ENCODE assay signal across 35 cellular contexts in the genomic region with DNA sequence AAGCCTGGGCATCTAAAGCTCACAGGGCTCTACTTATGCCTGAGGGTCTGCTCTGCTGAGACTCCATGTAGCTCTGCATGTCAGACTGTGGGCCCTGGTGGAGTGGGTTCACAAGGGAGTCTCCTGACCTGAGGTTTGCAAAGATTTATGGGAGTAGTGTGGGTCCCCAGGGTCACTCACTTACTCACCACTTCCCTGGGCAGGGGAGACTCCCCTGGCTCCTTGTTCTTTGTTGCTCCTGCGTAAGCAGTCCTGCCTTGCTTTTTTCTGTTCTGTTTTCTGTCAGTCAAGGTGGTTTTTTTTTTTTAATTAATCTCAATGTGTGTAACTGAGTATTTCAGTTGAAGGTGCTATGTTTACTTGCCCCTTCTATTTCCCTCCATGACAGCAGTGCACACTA.
"Had no signal": no experiment of that assay in that cellular context is flagged by ENCODE, and none has a peak within 500 bp of the region (broad histone marks: within the 10 kb centered on the region; RNA-seq: fewer than 3 reads in every experiment).

No MANE protein-coding gene starts in this region.

- ATAC-seq: activated CD8-positive, alpha-beta T cell treated with anti-CD3 and anti-CD28 coated beads for 36 hours; activated naive CD4-positive, alpha-beta T cell treated with anti-CD3 and anti-CD28 coated beads, Interleukin-2, amount 50 U/mL, for 72 hours; activated T-cell treated with anti-CD3 and anti-CD28 coated beads, Interleukin-2, amount 50 U/mL, for 4 hours; activated T-cell treated with anti-CD3 and anti-CD28 coated beads, Interleukin-2, amount 50 U/mL, for 72 hours; activated T-helper 17 cell treated with anti-CD3 and anti-CD28 coated beads, Interleukin-2, amount 50 U/mL, for 72 hours; body of pancreas had no signal

- DNase-seq: activated B cell treated with CpG ODN at 0.5 μM for 24 hours; activated CD4-positive, alpha-beta memory T cell treated with anti-CD3 and anti-CD28 coated beads for 36 hours; activated CD4-positive, alpha-beta T cell treated with anti-CD3 and anti-CD28 coated beads for 4 hours; activated CD4-positive, alpha-beta T cell treated with anti-CD3 and anti-CD28 coated beads, Interleukin-2, amount 10 ng/mL, durations not matched to agents 24 days and 14 days; activated CD4-positive, alpha-beta T cell treated with anti-CD3 and anti-CD28 coated beads, Interleukin-2, amount 50 U/mL, for 1 hour; activated CD4-positive, alpha-beta T cell treated with anti-CD3 and anti-CD28 coated beads, Interleukin-2, amount 50 U/mL, for 4 hours; activated CD4-positive, CD25-positive, alpha-beta regulatory T cell treated with anti-CD3 and anti-CD28 coated beads, Interleukin-2, amount 50 U/mL, for 72 hours; activated CD8-positive, alpha-beta memory T cell treated with anti-CD3 and anti-CD28 coated beads, Interleukin-2, amount 50 U/mL, for 4 hours; activated CD8-positive, alpha-beta T cell treated with anti-CD3 and anti-CD28 coated beads for 36 hours; activated effector memory CD4-positive, alpha-beta T cell treated with anti-CD3 and anti-CD28 coated beads, Interleukin-2, amount 50 U/mL, for 16 hours; activated gamma-delta T cell treated with Interleukin-2 at 50 U/mL for 16 hours; activated naive CD4-positive, alpha-beta T cell; activated naive CD4-positive, alpha-beta T cell treated with anti-CD3 and anti-CD28 coated beads for 36 hours; activated naive CD4-positive, alpha-beta T cell treated with anti-CD3 and anti-CD28 coated beads, Interleukin-2, amount 50 U/mL, for 16 hours; activated naive CD8-positive, alpha-beta T cell treated with anti-CD3 and anti-CD28 coated beads for 36 hours; activated T-cell treated with anti-CD3 and anti-CD28 coated beads for 4 hours; activated T-cell treated with anti-CD3 and anti-CD28 coated beads, Interleukin-2, amount 50 U/mL, for 1 hour; activated T-cell treated with anti-CD3 and anti-CD28 coated beads, Interleukin-2, amount 50 U/mL, for 4 hours; activated T-cell treated with anti-CD3 and anti-CD28 coated beads, Interleukin-2, amount 50 U/mL, for 72 hours; adrenal gland; amniotic stem cell; aorta; body of pancreas; brain microvascular endothelial cell; T-helper 1 cell; T-helper 2 cell; T-helper 9 cell had no signal

- H3K27ac ChIP-seq: adrenal gland, body of pancreas, brain microvascular endothelial cell, breast epithelium, VCaP had no signal

- H3K4me3 Mint-ChIP-seq: activated B cell treated with CpG ODN at 0.5 μM for 24 hours; activated CD4-positive, alpha-beta memory T cell treated with anti-CD3 and anti-CD28 coated beads for 36 hours; activated CD4-positive, alpha-beta T cell treated with anti-CD3 and anti-CD28 coated beads, Interleukin-2, amount 10 ng/mL, durations not matched to agents 24 days and 14 days; activated CD8-positive, alpha-beta T cell treated with anti-CD3 and anti-CD28 coated beads for 36 hours; activated naive CD4-positive, alpha-beta T cell treated with anti-CD3 and anti-CD28 coated beads for 36 hours; activated naive CD8-positive, alpha-beta T cell treated with anti-CD3 and anti-CD28 coated beads for 36 hours; activated T-cell treated with anti-CD3 and anti-CD28 coated beads, Interleukin-2, amount 50 U/mL, for 4 hours; activated T-cell treated with anti-CD3 and anti-CD28 coated beads, Interleukin-2, amount 50 U/mL, for 72 hours; activated T-helper 1 cell treated with anti-CD3 and anti-CD28 coated beads, Interleukin-12 subunit alpha, Interleukin-12 subunit beta, Interleukin-2, Interleukin-4 antibody, amounts not matched to agents 30 ng/mL and 10 ng/mL and 1 ng/mL, durations not matched to agents 14 hours and 24 hours and 36 hours; activated T-helper 17 cell treated with anti-CD3 and anti-CD28 coated beads, Interleukin-2, amount 50 U/mL, for 72 hours; central memory CD8-positive, alpha-beta T cell; T-helper 1 cell treated with Interleukin-12 subunit alpha and Interleukin-12 subunit beta and Interleukin-4 antibody, amounts not matched to agents 30 μg/mL and 1 μg/mL, for 36 hours; T-helper 2 cell treated with Interferon-gamma antibody and Interleukin-4, amounts not matched to agents 5 μg/mL and 100 μg/mL, for 36 hours had no signal

- H3K36me3 ChIP-seq: adrenal gland, brain microvascular endothelial cell, breast epithelium had no signal

- H3K27me3 ChIP-seq: adrenal gland, body of pancreas, brain microvascular endothelial cell, breast epithelium had no signal

- H3K27me3 Mint-ChIP-seq: activated CD4-positive, alpha-beta memory T cell treated with anti-CD3 and anti-CD28 coated beads for 36 hours; activated CD4-positive, alpha-beta T cell treated with anti-CD3 and anti-CD28 coated beads, Interleukin-2, amount 10 ng/mL, durations not matched to agents 24 days and 14 days; activated CD8-positive, alpha-beta T cell treated with anti-CD3 and anti-CD28 coated beads for 36 hours; activated naive CD8-positive, alpha-beta T cell treated with anti-CD3 and anti-CD28 coated beads for 36 hours; activated T-helper 17 cell treated with anti-CD3 and anti-CD28 coated beads, Interleukin-2, amount 50 U/mL, for 72 hours; central memory CD8-positive, alpha-beta T cell had no signal

- H3K4me1 Mint-ChIP-seq: activated B cell treated with CpG ODN at 0.5 μM for 24 hours; activated CD4-positive, alpha-beta T cell treated with anti-CD3 and anti-CD28 coated beads, Interleukin-2, amount 10 ng/mL, durations not matched to agents 24 days and 14 days; activated naive CD8-positive, alpha-beta T cell treated with anti-CD3 and anti-CD28 coated beads for 36 hours; activated T-helper 17 cell treated with anti-CD3 and anti-CD28 coated beads, Interleukin-2, amount 50 U/mL, for 72 hours; central memory CD8-positive, alpha-beta T cell had no signal

- H3K4me3 ChIP-seq: adrenal gland, body of pancreas, breast epithelium had no signal

- H3K36me3 Mint-ChIP-seq: activated CD4-positive, alpha-beta memory T cell treated with anti-CD3 and anti-CD28 coated beads for 36 hours; activated naive CD8-positive, alpha-beta T cell treated with anti-CD3 and anti-CD28 coated beads for 36 hours had no signal

- H3K4me1 ChIP-seq: adrenal gland, body of pancreas, breast epithelium had no signal

- H3K9me3 ChIP-seq: adrenal gland had no signal

- H3K27ac Mint-ChIP-seq: activated B cell treated with CpG ODN at 0.5 μM for 24 hours; activated CD4-positive, alpha-beta memory T cell treated with anti-CD3 and anti-CD28 coated beads for 36 hours; activated CD4-positive, alpha-beta T cell treated with anti-CD3 and anti-CD28 coated beads, Interleukin-2, amount 10 ng/mL, durations not matched to agents 24 days and 14 days; activated CD8-positive, alpha-beta T cell treated with anti-CD3 and anti-CD28 coated beads for 36 hours; activated naive CD4-positive, alpha-beta T cell treated with anti-CD3 and anti-CD28 coated beads for 36 hours; activated naive CD4-positive, alpha-beta T cell treated with anti-CD3 and anti-CD28 coated beads, Interleukin-2, amount 50 U/mL, for 72 hours; activated naive CD8-positive, alpha-beta T cell treated with anti-CD3 and anti-CD28 coated beads for 36 hours; activated T-cell treated with anti-CD3 and anti-CD28 coated beads, Interleukin-2, amount 50 U/mL, for 72 hours; activated T-helper 1 cell treated with anti-CD3 and anti-CD28 coated beads, Interleukin-12 subunit alpha, Interleukin-12 subunit beta, Interleukin-2, Interleukin-4 antibody, amounts not matched to agents 30 ng/mL and 10 ng/mL and 1 ng/mL, durations not matched to agents 14 hours and 24 hours and 36 hours; activated T-helper 17 cell treated with anti-CD3 and anti-CD28 coated beads, Interleukin-2, amount 50 U/mL, for 72 hours; T-helper 1 cell treated with Interleukin-12 subunit alpha and Interleukin-12 subunit beta and Interleukin-4 antibody, amounts not matched to agents 30 μg/mL and 1 μg/mL, for 36 hours; T-helper 2 cell treated with Interferon-gamma antibody and Interleukin-4, amounts not matched to agents 5 μg/mL and 100 μg/mL, for 36 hours had no signal
